ENCODE assay signal across 1 cellular context in the genomic region with DNA sequence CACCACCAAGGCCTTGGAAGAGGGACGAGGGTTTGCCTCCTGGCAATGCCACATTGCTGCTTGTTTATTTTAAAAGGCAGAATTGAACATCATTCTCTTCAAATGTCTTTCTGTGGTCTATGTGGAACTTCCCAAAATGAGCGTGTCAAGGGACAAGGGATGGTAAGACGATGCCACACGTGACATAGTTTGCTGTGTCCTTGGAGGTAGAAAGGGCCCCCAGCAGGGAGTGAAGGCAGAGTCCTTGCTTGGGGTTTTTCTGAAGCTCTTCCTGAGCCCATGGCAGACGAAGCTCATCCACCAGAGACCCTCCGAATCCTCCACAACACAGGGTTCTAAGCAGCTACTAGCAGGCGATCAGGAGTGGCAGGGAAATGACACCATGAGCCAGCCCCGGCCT.
TF ChIP-seq lines count a peak whose summit lies in the region.

No MANE protein-coding gene starts in this region.

TF ChIP-seq in IMR-90, 13 proteins besides CTCF, POLR2A, EP300 and RAD21:
- TF ChIP-seq, protein P1, sequence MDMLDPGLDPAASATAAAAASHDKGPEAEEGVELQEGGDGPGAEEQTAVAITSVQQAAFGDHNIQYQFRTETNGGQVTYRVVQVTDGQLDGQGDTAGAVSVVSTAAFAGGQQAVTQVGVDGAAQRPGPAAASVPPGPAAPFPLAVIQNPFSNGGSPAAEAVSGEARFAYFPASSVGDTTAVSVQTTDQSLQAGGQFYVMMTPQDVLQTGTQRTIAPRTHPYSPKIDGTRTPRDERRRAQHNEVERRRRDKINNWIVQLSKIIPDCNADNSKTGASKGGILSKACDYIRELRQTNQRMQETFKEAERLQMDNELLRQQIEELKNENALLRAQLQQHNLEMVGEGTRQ (IDR thresholded peaks at IDR 0.05; ENCODE audit: low read depth, low read length), result no peak
- no peak for TF ChIP-seq MAFK (IDR thresholded peaks at IDR 0.05; ENCODE audit: low read depth, low read length)
- no peak for TF ChIP-seq CEBPB (IDR thresholded peaks at IDR 0.05; ENCODE audit: low read depth, low read length)
- no peak for TF ChIP-seq CHD1 (IDR thresholded peaks at IDR 0.05; ENCODE audit: low read depth, low read length)
- TF ChIP-seq, protein P2, sequence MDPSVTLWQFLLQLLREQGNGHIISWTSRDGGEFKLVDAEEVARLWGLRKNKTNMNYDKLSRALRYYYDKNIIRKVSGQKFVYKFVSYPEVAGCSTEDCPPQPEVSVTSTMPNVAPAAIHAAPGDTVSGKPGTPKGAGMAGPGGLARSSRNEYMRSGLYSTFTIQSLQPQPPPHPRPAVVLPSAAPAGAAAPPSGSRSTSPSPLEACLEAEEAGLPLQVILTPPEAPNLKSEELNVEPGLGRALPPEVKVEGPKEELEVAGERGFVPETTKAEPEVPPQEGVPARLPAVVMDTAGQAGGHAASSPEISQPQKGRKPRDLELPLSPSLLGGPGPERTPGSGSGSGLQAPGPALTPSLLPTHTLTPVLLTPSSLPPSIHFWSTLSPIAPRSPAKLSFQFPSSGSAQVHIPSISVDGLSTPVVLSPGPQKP (IDR thresholded peaks at IDR 0.05; ENCODE audit: borderline replicate concordance, low read depth, low read length), result no peak
- TF ChIP-seq FOS (IDR thresholded peaks at IDR 0.05; ENCODE audit: low read depth, low read length), result no peak
- no peak for TF ChIP-seq RCOR1 (IDR thresholded peaks at IDR 0.05; ENCODE audit: insufficient replicate concordance, low read length)
- no peak for TF ChIP-seq MAZ (IDR thresholded peaks at IDR 0.05; ENCODE audit: borderline replicate concordance, low read depth, low read length)
- TF ChIP-seq NFE2L2 (IDR thresholded peaks at IDR 0.05; ENCODE audit: low read depth, low read length), result no peak
- no peak for TF ChIP-seq RFX5 (IDR thresholded peaks at IDR 0.05; ENCODE audit: low read depth, low read length)
- TF ChIP-seq BHLHE40 (IDR thresholded peaks at IDR 0.05; ENCODE audit: low read depth, low read length), result no peak
- no peak for TF ChIP-seq MXI1 (IDR thresholded peaks at IDR 0.05; ENCODE audit: borderline replicate concordance, low read depth, low read length)
- TF ChIP-seq SMC3 (IDR thresholded peaks at IDR 0.05; ENCODE audit: low read depth, low read length), result no peak
